23 cellular contexts compared by ENCODE assay signal in the genomic region with DNA sequence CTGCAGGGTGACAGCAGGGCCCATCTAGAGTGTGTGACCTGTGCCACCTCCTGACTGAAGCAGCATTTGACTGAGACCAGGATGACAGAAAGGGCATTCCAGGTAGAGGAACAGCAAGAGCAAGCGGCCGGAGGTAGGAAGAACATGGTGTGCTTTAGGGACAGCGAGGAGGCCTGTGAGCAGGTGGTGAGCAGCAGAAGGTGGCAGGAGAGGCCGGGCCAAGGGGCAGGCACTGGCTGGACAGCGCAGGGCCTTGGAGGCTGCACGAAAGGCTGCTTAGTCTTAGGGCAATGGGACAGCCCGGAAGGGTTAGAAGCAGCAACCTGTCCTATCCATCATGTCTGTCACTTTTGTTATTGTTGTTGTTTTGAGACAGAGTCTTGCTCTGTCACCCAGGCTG. TPM values are rescaled to one million over a fixed set of nuclear protein-coding genes. Genes with fewer than 3 reads are reported as not detected.
"Had no signal": no experiment of that assay in that cellular context is flagged by ENCODE, and none has a peak within 500 bp of the region (broad histone marks: within the 10 kb centered on the region; RNA-seq: fewer than 3 reads in every experiment).

No MANE protein-coding gene starts in this region.

- H3K9me3 Mint-ChIP-seq: natural killer cell; neural crest cell; stimulated activated memory B cell treated with anti-CD40 and anti-IgM and Interleukin-4, amounts not matched to agents 10 μg/mL and 1 μg/mL and 100 μg/mL, for 72 hours; stimulated activated naive CD8-positive, alpha-beta T cell treated with anti-CD3 and anti-CD28 coated beads, Interleukin-15, Interleukin-2, amounts not matched to agents 100 ng/mL and 50 ng/mL, for 24 hours had no signal

- H3K36me3 ChIP-seq: lower lobe of right lung, ovary, sigmoid colon, thoracic aorta, tibial nerve, upper lobe of left lung, uterus had no signal

- H3K27ac ChIP-seq: dorsolateral prefrontal cortex, lower lobe of right lung, ovary, psoas muscle, sigmoid colon, thoracic aorta, tibial nerve, upper lobe of left lung, uterus had no signal

- H3K4me3 ChIP-seq: dorsolateral prefrontal cortex, lower lobe of right lung, ovary, psoas muscle, sigmoid colon, thoracic aorta, tibial nerve, upper lobe of left lung, uterus had no signal

- H3K27me3 ChIP-seq: dorsolateral prefrontal cortex, ovary, sigmoid colon, tibial nerve, upper lobe of left lung, uterus had no signal

- H3K27me3 Mint-ChIP-seq: stimulated activated naive CD8-positive, alpha-beta T cell treated with anti-CD3 and anti-CD28 coated beads, Interleukin-15, Interleukin-2, amounts not matched to agents 100 ng/mL and 50 ng/mL, for 24 hours had no signal

- H3K4me1 ChIP-seq: psoas muscle, sigmoid colon, tibial nerve, upper lobe of left lung, uterus had no signal

- H3K9me3 ChIP-seq: lower lobe of right lung, ovary, psoas muscle, sigmoid colon, thoracic aorta, uterus had no signal

- H3K36me3 Mint-ChIP-seq: natural killer cell; stimulated activated memory B cell treated with anti-CD40 and anti-IgM and Interleukin-4, amounts not matched to agents 10 μg/mL and 1 μg/mL and 100 μg/mL, for 72 hours had no signal

- H3K27ac Mint-ChIP-seq: natural killer cell; stimulated activated naive CD8-positive, alpha-beta T cell treated with anti-CD3 and anti-CD28 coated beads, Interleukin-15, Interleukin-2, amounts not matched to agents 100 ng/mL and 50 ng/mL, for 24 hours had no signal

- ATAC-seq: left ventricle myocardium superior; natural killer cell; psoas muscle; right cardiac atrium; stimulated activated memory B cell treated with anti-CD40 and anti-IgM and Interleukin-4, amounts not matched to agents 10 μg/mL and 1 μg/mL and 100 μg/mL, for 72 hours had no signal

- DNase-seq: cortex of kidney; dorsolateral prefrontal cortex; effector CD4-positive, alpha-beta T cell; head of caudate nucleus; left ventricle myocardium superior; lower lobe of right lung; natural killer cell; nucleus accumbens; ovary; posterior cingulate gyrus; psoas muscle; right cardiac atrium; sigmoid colon; stimulated activated CD4-positive, alpha-beta T cell treated with anti-CD3 and anti-CD28 coated beads, Interleukin-2, amount 100 ng/mL, for 24 hours; stimulated activated CD4-positive, alpha-beta T cell treated with anti-CD3 and anti-CD28 coated beads, Interleukin-4, amount 100 ng/mL, for 24 hours; upper lobe of left lung; uterus had no signal

- H3K4me3 Mint-ChIP-seq: natural killer cell; neural crest cell; stimulated activated memory B cell treated with anti-CD40 and anti-IgM and Interleukin-4, amounts not matched to agents 10 μg/mL and 1 μg/mL and 100 μg/mL, for 72 hours; stimulated activated naive CD8-positive, alpha-beta T cell treated with anti-CD3 and anti-CD28 coated beads, Interleukin-15, Interleukin-2, amounts not matched to agents 100 ng/mL and 50 ng/mL, for 24 hours had no signal

RNA-seq across cellular contexts. Expression of a gene that starts 17.6 kb away (rescaled TPM):
- polyA plus RNA-seq: keratinocyte had no signal
